Comparison of ENCODE assay signal across 8 cellular contexts in the genomic region with DNA sequence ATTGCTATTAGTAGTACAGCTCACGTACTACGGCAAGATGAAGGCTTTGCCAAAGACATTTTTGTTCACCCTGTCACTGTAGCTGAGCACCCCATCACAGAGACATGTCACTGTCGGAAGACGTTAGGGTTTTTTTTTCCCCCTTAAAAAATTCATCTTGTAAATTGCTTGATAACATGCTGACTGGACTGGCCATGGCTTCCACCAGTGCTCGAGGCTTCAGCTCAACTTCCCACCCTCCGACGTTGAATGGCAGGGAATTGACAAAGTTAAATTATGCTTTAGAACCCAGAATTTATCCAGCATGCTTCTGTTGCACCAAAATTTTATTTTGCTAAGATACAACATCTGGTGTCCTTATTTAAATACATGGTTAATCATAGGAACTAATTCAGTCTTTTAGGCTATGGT. TPM values are rescaled to one million over a fixed set of nuclear protein-coding genes. Genes with fewer than 3 reads are reported as not detected.
DNase-seq lines count a peak whose midpoint lies in the region; ATAC-seq, FAIRE-seq and TF ChIP-seq lines count a peak whose summit lies in the region.

No MANE protein-coding gene starts in this region.

- FAIRE-seq in K562 (lab: Jason Lieb, UNC): no peak

- no peak for DNase-seq in HEK293T (ENCODE audit: extremely low spot score)
- no peak for DNase-seq in K562 (ENCODE audit: extremely low read depth in 1 of 4, low spot score in 3 of 4)
- no peak for DNase-seq in mesothelial cell of epicardium (ENCODE audit: low spot score in 2 of 2, unreplicated experiment in 2 of 2)
- no peak for DNase-seq in anterior cingulate cortex (lab: John Stamatoyannopoulos, UW)
- DNase-seq in activated CD4-positive, alpha-beta T cell treated with anti-CD3 and anti-CD28 coated beads for 4 hours: no peak
- no peak for DNase-seq in NOMO-1 treated with dmso at 0.1 percent for 144 hours (lab: John Stamatoyannopoulos, UW; ENCODE audit: unreplicated experiment)

- intact Hi-C loops in K562 (cut with micrococcal nuclease): no loop called here

- peaks cover 29% of the 10 kb centered on the region for H3K4me1 Mint-ChIP-seq in mesothelial cell of epicardium

- H4K20me1 ChIP-seq in K562 (replicated peaks; ENCODE audit: control insufficient read depth, insufficient read depth, low read length): peaks cover 7% of the 10 kb centered on the region; the same call in 1 of the 2 replicates

- peak overlapping the region; percentile 79 for H3K4me3 Mint-ChIP-seq in mesothelial cell of epicardium

- TF ChIP-seq RAD21 in K562 (CRISPR knock-in tag; conservative IDR thresholded peaks at IDR 0.05 in 1 of 2, IDR thresholded peaks at IDR 0.05 in 1 of 2): no peak

- no peaks in the 10 kb centered on the region for H3K9me3 Mint-ChIP-seq in mesothelial cell of epicardium

- no peaks in the 10 kb centered on the region for H3K36me3 Mint-ChIP-seq in mesothelial cell of epicardium

- peaks cover 46% of the 10 kb centered on the region for H3K79me2 ChIP-seq in K562 (ENCODE audit: control insufficient read depth, insufficient read depth, low read length)

- WGBS in K562 (ENCODE audit: insufficient coverage, low coverage, missing lambda C conversion rate): 4% methylated on average over 7 of the region's 7 CpGs

- no peak for TF ChIP-seq EP300 in K562 (IDR thresholded peaks at IDR 0.05; ENCODE audit: low read length)

- H3K27me3 ChIP-seq in K562 (ENCODE audit: control insufficient read depth in 2 of 2, insufficient read depth in 2 of 2, low read length in 2 of 2): no peaks in the 10 kb centered on the region

- peak overlapping the region; percentile 98 for H3K4me2 ChIP-seq in K562 (ENCODE audit: insufficient read depth, low read length)

- TF ChIP-seq POLR2A in K562 (conservative IDR thresholded peaks at IDR 0.05): no peak

- H3K36me3 ChIP-seq in K562 (ENCODE audit: control insufficient read depth, insufficient read depth, low read length): peaks cover 9% of the 10 kb centered on the region; the same call in 2 of the 3 replicates

- CTCF ChIA-PET in HEK293T (lab: Yijun Ruan, JAX): interaction anchor here (0.6 kb wide), 1 partner anchor 437 kb away, joined by 3 read pairs; no protein-coding TSS in a partner anchor
- CTCF ChIA-PET in K562 (lab: Yijun Ruan, JAX; ENCODE audit: low intra/inter-chr PET ratio): no interaction called here

- TSS peak; percentile 92 for BruUV-seq in K562 (replicated peaks; lab: Mats Ljungman, UMichigan)

- no peaks in the 10 kb centered on the region for H3K27me3 Mint-ChIP-seq in mesothelial cell of epicardium (ENCODE audit: low read depth)

- peak overlapping the region; percentile 75 for H3K4me3 ChIP-seq in K562

- POLR2A ChIA-PET in HEK293T (lab: Yijun Ruan, JAX) (interaction anchor here (0.6 to 1.9 kb wide), 8 partner anchors 13 to 436 kb away, joined by 3 to 9 read pairs (median 4); a partner anchor contains a TSS), K562 (lab: Yijun Ruan, JAX) (interaction anchor here (0.7 kb wide), 1 partner anchor 11 kb away, joined by 3 read pairs; no protein-coding TSS in a partner anchor)

- peak overlapping the region; percentile 96 for H2AFZ ChIP-seq in K562 (ENCODE audit: low read depth, low read length)

- H3K9ac ChIP-seq in K562 (ENCODE audit: insufficient read depth in 1 of 2, low read depth in 2 of 2, low read length in 2 of 2): peak overlapping the region; percentile 91 to 94

- in situ Hi-C loops in K562 (cut with MboI): no loop called here

- H3K27ac ChIP-seq in 22Rv1 (peak overlapping the region; percentile 85), K562 (ENCODE audit: extremely low read depth, low read depth, low read length) (peak overlapping the region; percentile 97)

- peak overlapping the region; percentile 98 for H3K27ac Mint-ChIP-seq in mesothelial cell of epicardium

- ATAC-seq in K562 (no peak), HG03442 (IDR thresholded peaks at IDR 0.05; ENCODE audit: unreplicated experiment) (no peak)

- TF ChIP-seq CTCF in 22Rv1 (IDR thresholded peaks at IDR 0.05) (no peak), K562 (IDR thresholded peaks at IDR 0.05 in 2 of 3, conservative IDR thresholded peaks at IDR 0.05 in 1 of 3; ENCODE audit: insufficient read depth in 2 of 3, low read depth in 1 of 3, low read length in 3 of 3) (no peak), mesothelial cell of epicardium (IDR thresholded peaks at IDR 0.05; ENCODE audit: unreplicated experiment) (no peak)

- no peaks in the 10 kb centered on the region; the same call in 1 of the 2 replicates for H3K9me3 ChIP-seq in K562 (replicated peaks; ENCODE audit: control insufficient read depth, insufficient read depth, low read depth, low read length)

- peaks cover 15 to 26% of the 10 kb centered on the region in 2 experiments for H3K4me1 ChIP-seq in K562 (replicated peaks in 1 of 2; ENCODE audit: control insufficient read depth in 2 of 2, insufficient read depth in 2 of 2, low read length in 2 of 2)

- H3K9me1 ChIP-seq in K562 (ENCODE audit: control insufficient read depth, insufficient read depth, low read length): no peaks in the 10 kb centered on the region

TF ChIP-seq in HEK293T, 16 proteins besides CTCF, POLR2A, EP300 and RAD21:
- TF ChIP-seq L3MBTL2 (conservative IDR thresholded peaks at IDR 0.05) (peak; percentile 58), LEF1 (IDR thresholded peaks at IDR 0.05; ENCODE audit: borderline replicate concordance) (no peak)

TF ChIP-seq in K562, 482 proteins besides CTCF, POLR2A, EP300 and RAD21 (continues in another document):
- no peak for TF ChIP-seq TBL1XR1 (IDR thresholded peaks at IDR 0.05; ENCODE audit: low read length in 2 of 2)
- TF ChIP-seq, protein P1, sequence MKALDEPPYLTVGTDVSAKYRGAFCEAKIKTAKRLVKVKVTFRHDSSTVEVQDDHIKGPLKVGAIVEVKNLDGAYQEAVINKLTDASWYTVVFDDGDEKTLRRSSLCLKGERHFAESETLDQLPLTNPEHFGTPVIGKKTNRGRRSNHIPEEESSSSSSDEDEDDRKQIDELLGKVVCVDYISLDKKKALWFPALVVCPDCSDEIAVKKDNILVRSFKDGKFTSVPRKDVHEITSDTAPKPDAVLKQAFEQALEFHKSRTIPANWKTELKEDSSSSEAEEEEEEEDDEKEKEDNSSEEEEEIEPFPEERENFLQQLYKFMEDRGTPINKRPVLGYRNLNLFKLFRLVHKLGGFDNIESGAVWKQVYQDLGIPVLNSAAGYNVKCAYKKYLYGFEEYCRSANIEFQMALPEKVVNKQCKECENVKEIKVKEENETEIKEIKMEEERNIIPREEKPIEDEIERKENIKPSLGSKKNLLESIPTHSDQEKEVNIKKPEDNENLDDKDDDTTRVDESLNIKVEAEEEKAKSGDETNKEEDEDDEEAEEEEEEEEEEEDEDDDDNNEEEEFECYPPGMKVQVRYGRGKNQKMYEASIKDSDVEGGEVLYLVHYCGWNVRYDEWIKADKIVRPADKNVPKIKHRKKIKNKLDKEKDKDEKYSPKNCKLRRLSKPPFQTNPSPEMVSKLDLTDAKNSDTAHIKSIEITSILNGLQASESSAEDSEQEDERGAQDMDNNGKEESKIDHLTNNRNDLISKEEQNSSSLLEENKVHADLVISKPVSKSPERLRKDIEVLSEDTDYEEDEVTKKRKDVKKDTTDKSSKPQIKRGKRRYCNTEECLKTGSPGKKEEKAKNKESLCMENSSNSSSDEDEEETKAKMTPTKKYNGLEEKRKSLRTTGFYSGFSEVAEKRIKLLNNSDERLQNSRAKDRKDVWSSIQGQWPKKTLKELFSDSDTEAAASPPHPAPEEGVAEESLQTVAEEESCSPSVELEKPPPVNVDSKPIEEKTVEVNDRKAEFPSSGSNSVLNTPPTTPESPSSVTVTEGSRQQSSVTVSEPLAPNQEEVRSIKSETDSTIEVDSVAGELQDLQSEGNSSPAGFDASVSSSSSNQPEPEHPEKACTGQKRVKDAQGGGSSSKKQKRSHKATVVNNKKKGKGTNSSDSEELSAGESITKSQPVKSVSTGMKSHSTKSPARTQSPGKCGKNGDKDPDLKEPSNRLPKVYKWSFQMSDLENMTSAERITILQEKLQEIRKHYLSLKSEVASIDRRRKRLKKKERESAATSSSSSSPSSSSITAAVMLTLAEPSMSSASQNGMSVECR (CRISPR knock-in tag; IDR thresholded peaks at IDR 0.05): 0 out of 2 replicates have a peak, but pooled peaks have one; percentile 15

RNA-seq across cellular contexts. Expression of a gene that starts 0.7 kb away (rescaled TPM):
- total RNA-seq in K562 (2011; cell fraction: chromatin; rRNA removed; ENCODE audit: low replicate concordance): 40.1 and 136 TPM in 2 replicates
- total RNA-seq in K562 (2011; cell fraction: nucleolus; rRNA removed): 25.3 and 32.8 TPM in 2 replicates
- 54.3 and 78.7 TPM in 2 replicates for total RNA-seq in K562 (2011; cell fraction: nucleoplasm; rRNA removed)
- total RNA-seq in K562 (2014; rRNA removed): 9.1 and 12.0 TPM in 2 replicates
- 29.0 and 38.0 TPM in 2 replicates for total RNA-seq in K562 (2014; rRNA removed; fragmentation: Illumina TruSeq; extraction: Trizol)
- total RNA-seq in K562 (2015; rRNA removed; fragmentation: Illumina TruSeq; extraction: Trizol): 21.7 and 25.8 TPM in 2 replicates
- 25.7 and 27.5 TPM in 2 replicates for total RNA-seq in K562 (2021)
- 20.4 and 24.8 TPM in 2 replicates for polyA plus RNA-seq in K562 (2011; rRNA removed)
- polyA plus RNA-seq in K562 (2011; cell fraction: cytosol; rRNA removed): 8.4 and 12.1 TPM in 2 replicates
- polyA plus RNA-seq in K562 (2011; cell fraction: nucleus; rRNA removed): 37.6 and 42.9 TPM in 2 replicates
- 9.9 and 13.5 TPM in 2 replicates for polyA plus RNA-seq in K562 (2012)
- polyA plus RNA-seq in K562 (2014; fragmentation: Illumina TruSeq; extraction: Trizol): 21.2 and 26.3 TPM in 2 replicates
- 1 to 10 TPM; 4.2 to 8.2 TPM for polyA plus RNA-seq in K562 (2014; fragmentation: Nextera tagmentation; extraction: Ambion mirVana)
- 13.4 and 15.0 TPM in 2 replicates for polyA plus RNA-seq in K562 (2014; rRNA removed)
- polyA minus RNA-seq in K562 (2011; rRNA and poly(A)+ RNA removed): 44.4 and 50.5 TPM in 2 replicates
- polyA minus RNA-seq in K562 (2011; cell fraction: cytosol; rRNA and poly(A)+ RNA removed): 16.4 and 17.5 TPM in 2 replicates
- 40.0 and 66.3 TPM in 2 replicates for polyA minus RNA-seq in K562 (2011; cell fraction: nucleus; rRNA and poly(A)+ RNA removed)
- 37.8 to 38.3 TPM (median 38.3 TPM) in 3 replicates for total RNA-seq in mesothelial cell of epicardium
